Comparison of ENCODE assay signal across 8 cellular contexts in genomic region chr4:118224239-118224829, GRCh38.
DNase-seq lines count a peak whose midpoint lies in the region; ATAC-seq, FAIRE-seq and TF ChIP-seq lines count a peak whose summit lies in the region.

No MANE protein-coding gene starts in this region.

- peaks cover 0 to 2% (median 0%) of the 10 kb centered on the region in 5 experiments for H3K9me3 Mint-ChIP-seq in brain
- no peaks in the 10 kb centered on the region for H3K9me3 Mint-ChIP-seq in activated T-helper 1 cell treated with anti-CD3 and anti-CD28 coated beads, Interleukin-12 subunit alpha, Interleukin-12 subunit beta, Interleukin-2, Interleukin-4 antibody, amounts not matched to agents 30 ng/mL and 10 ng/mL and 1 ng/mL, durations not matched to agents 14 hours and 24 hours and 36 hours

- WGBS in A549 (ENCODE audit: missing lambda C conversion rate) = 2% methylated on average over 3 of the region's 3 CpGs

- H3K27ac ChIP-seq in A549 (no peak overlapping the region), left lung (no peak overlapping the region)

- TF ChIP-seq RAD21 in A549 (conservative IDR thresholded peaks at IDR 0.05 in 1 of 2, IDR thresholded peaks at IDR 0.05 in 1 of 2) = peak; percentile 65 to 66

- DNase-seq in A549 (ENCODE audit: low read depth in 1 of 2, low spot score in 1 of 2) = peak; percentile 2 to 52
- DNase-seq in NCI-H2227 treated with DMSO at 0.1 percent for 48 hours (lab: John Stamatoyannopoulos, UW) = peak; percentile 51
- no peak for DNase-seq in left lung
- no peak for DNase-seq in activated T-helper 1 cell treated with anti-CD3 and anti-CD28 coated beads, Interleukin-12 subunit alpha, Interleukin-12 subunit beta, Interleukin-2, Interleukin-4 antibody, amounts not matched to agents 30 ng/mL and 10 ng/mL and 1 ng/mL, durations not matched to agents 14 hours and 24 hours and 36 hours (ENCODE audit: low spot score)
- no peak for DNase-seq in activated effector memory CD4-positive, alpha-beta T cell treated with Interleukin-2 at 50 U/mL for 16 hours

- ATAC-seq in A549 (peak; percentile 56 to 72; a peak in 4 of 6 replicates), HG03060 (IDR thresholded peaks at IDR 0.05; ENCODE audit: low read depth, unreplicated experiment) (peak; percentile 51), left lung (peak; percentile 69)

- TF ChIP-seq POLR2A in A549 (IDR thresholded peaks at IDR 0.05; ENCODE audit: low read length) = no peak

- H3K4me2 ChIP-seq in A549 = no peak overlapping the region

- H3K27me3 Mint-ChIP-seq in brain = peaks cover 5% of the 10 kb centered on the region
- peaks cover 3% of the 10 kb centered on the region for H3K27me3 Mint-ChIP-seq in activated T-helper 1 cell treated with anti-CD3 and anti-CD28 coated beads, Interleukin-12 subunit alpha, Interleukin-12 subunit beta, Interleukin-2, Interleukin-4 antibody, amounts not matched to agents 30 ng/mL and 10 ng/mL and 1 ng/mL, durations not matched to agents 14 hours and 24 hours and 36 hours (ENCODE audit: insufficient read depth)

- no peaks in the 10 kb centered on the region for H3K9me3 ChIP-seq in A549
- H3K9me3 ChIP-seq in left lung = no peaks in the 10 kb centered on the region

- no peaks in the 10 kb centered on the region for H3K27me3 ChIP-seq in left lung

- no peaks in the 10 kb centered on the region for H3K36me3 ChIP-seq in left lung

- peaks cover 2% of the 10 kb centered on the region for H3K36me3 Mint-ChIP-seq in brain
- no peaks in the 10 kb centered on the region for H3K36me3 Mint-ChIP-seq in activated T-helper 1 cell treated with anti-CD3 and anti-CD28 coated beads, Interleukin-12 subunit alpha, Interleukin-12 subunit beta, Interleukin-2, Interleukin-4 antibody, amounts not matched to agents 30 ng/mL and 10 ng/mL and 1 ng/mL, durations not matched to agents 14 hours and 24 hours and 36 hours (ENCODE audit: low read depth)

- FAIRE-seq in A549 (lab: Jason Lieb, UNC) = no peak

- POLR2A ChIA-PET in A549 (lab: Yijun Ruan, JAX) = no interaction called here

- no peak for TF ChIP-seq EP300 in A549 (IDR thresholded peaks at IDR 0.05)

- intact Hi-C loops in left lung (cut with DNase I) = no loop called here
- intact Hi-C loops in activated T-helper 1 cell treated with anti-CD3 and anti-CD28 coated beads, Interleukin-12 subunit alpha, Interleukin-12 subunit beta, Interleukin-2, Interleukin-4 antibody, amounts not matched to agents 30 ng/mL and 10 ng/mL and 1 ng/mL, durations not matched to agents 14 hours and 24 hours and 36 hours (cut with micrococcal nuclease) = loop anchor here (1.0 kb wide), 1 partner anchor 147 kb away; no protein-coding TSS in a partner anchor

- no peak overlapping the region for H3K4me3 ChIP-seq in A549
- no peak overlapping the region for H3K4me3 ChIP-seq in left lung

- no peak overlapping the region for H3K27ac Mint-ChIP-seq in brain
- no peak overlapping the region for H3K27ac Mint-ChIP-seq in activated T-helper 1 cell treated with anti-CD3 and anti-CD28 coated beads, Interleukin-12 subunit alpha, Interleukin-12 subunit beta, Interleukin-2, Interleukin-4 antibody, amounts not matched to agents 30 ng/mL and 10 ng/mL and 1 ng/mL, durations not matched to agents 14 hours and 24 hours and 36 hours

- CTCF ChIA-PET in A549 (lab: Yijun Ruan, JAX) = interaction anchor here (0.6 to 1.9 kb wide), 9 partner anchors 9 to 1099 kb away, joined by 3 to 12 read pairs (median 3); no protein-coding TSS in a partner anchor

- no peak overlapping the region for H3K4me3 Mint-ChIP-seq in brain
- no peak overlapping the region for H3K4me3 Mint-ChIP-seq in activated T-helper 1 cell treated with anti-CD3 and anti-CD28 coated beads, Interleukin-12 subunit alpha, Interleukin-12 subunit beta, Interleukin-2, Interleukin-4 antibody, amounts not matched to agents 30 ng/mL and 10 ng/mL and 1 ng/mL, durations not matched to agents 14 hours and 24 hours and 36 hours

- H3K4me1 ChIP-seq in A549 = no peaks in the 10 kb centered on the region
- H3K4me1 ChIP-seq in left lung = no peaks in the 10 kb centered on the region

- H3K4me1 Mint-ChIP-seq in brain = no peaks in the 10 kb centered on the region
- H3K4me1 Mint-ChIP-seq in activated T-helper 1 cell treated with anti-CD3 and anti-CD28 coated beads, Interleukin-12 subunit alpha, Interleukin-12 subunit beta, Interleukin-2, Interleukin-4 antibody, amounts not matched to agents 30 ng/mL and 10 ng/mL and 1 ng/mL, durations not matched to agents 14 hours and 24 hours and 36 hours (ENCODE audit: low read depth) = no peaks in the 10 kb centered on the region

- TF ChIP-seq CTCF in A549 (IDR thresholded peaks at IDR 0.05) = peak; percentile 66
- TF ChIP-seq CTCF in GM12873 (IDR thresholded peaks at IDR 0.05; ENCODE audit: insufficient read depth, low read depth, low read length, missing control alignments) = peak; percentile 59
- TF ChIP-seq CTCF in brain (conservative IDR thresholded peaks at IDR 0.05) = peak; percentile 76 to 82
- TF ChIP-seq CTCF in left lung (IDR thresholded peaks at IDR 0.05) = peak; percentile 34 to 65

TF ChIP-seq in A549, 52 proteins besides CTCF, POLR2A, EP300 and RAD21:
- no peak for TF ChIP-seq KDM1A (IDR thresholded peaks at IDR 0.05; ENCODE audit: low read depth)
- TF ChIP-seq NR3C1 (IDR thresholded peaks at IDR 0.05) = no peak
- TF ChIP-seq GATA3 (IDR thresholded peaks at IDR 0.05; ENCODE audit: borderline replicate concordance) = no peak
- TF ChIP-seq TFCP2L1 (CRISPR knock-in tag; IDR thresholded peaks at IDR 0.05) = no peak
- peak; percentile 37 for TF ChIP-seq MAFK (IDR thresholded peaks at IDR 0.05; ENCODE audit: partially characterized antibody)
- TF ChIP-seq ZFP36 (IDR thresholded peaks at IDR 0.05; ENCODE audit: borderline replicate concordance, partially characterized antibody) = no peak
- TF ChIP-seq ESRRA (IDR thresholded peaks at IDR 0.05; ENCODE audit: borderline replicate concordance, low read length) = no peak
- peak; percentile 45; the same call in 2 of the 3 replicates for TF ChIP-seq SMC3 (IDR thresholded peaks at IDR 0.05)

Comparison
In these comparisons a context has a peak if more than half of its experiments do, and no peak if none do; other contexts are left out.
1. DNase-seq: peak in A549 (2 of 2) and NCI-H2227 treated with DMSO at 0.1 percent for 48 hours (single experiment); none in left lung (0 of 2), activated T-helper 1 cell treated with anti-CD3 and anti-CD28 coated beads, Interleukin-12 subunit alpha, Interleukin-12 subunit beta, Interleukin-2, Interleukin-4 antibody, amounts not matched to agents 30 ng/mL and 10 ng/mL and 1 ng/mL, durations not matched to agents 14 hours and 24 hours and 36 hours (single experiment) and activated effector memory CD4-positive, alpha-beta T cell treated with Interleukin-2 at 50 U/mL for 16 hours (single experiment).
2. Peak in every context shown above with its lines, with median percentiles within 50 percentile points of each other: ATAC-seq and CTCF ChIP-seq.